Comparison of ENCODE assay signal across 1 cellular context in genomic region chr1:67838180-67838912, GRCh38.
TF ChIP-seq lines count a peak whose summit lies in the region.

No MANE protein-coding gene starts in this region.

TF ChIP-seq in SK-N-SH treated with all-trans-retinoic acid at 6 μM for 48 hours, 23 proteins besides CTCF, POLR2A, EP300 and RAD21 (continued from another document):
- no peak for TF ChIP-seq SNAI2 (CRISPR knock-in tag; IDR thresholded peaks at IDR 0.05)
